14 cellular contexts compared by ENCODE assay signal in genomic region chr20:14717124-14718004, GRCh38.
DNase-seq lines count a peak whose midpoint lies in the region; ATAC-seq and TF ChIP-seq lines count a peak whose summit lies in the region.
"Had no signal": no experiment of that assay in that cellular context is flagged by ENCODE, and none has a peak within 500 bp of the region (broad histone marks: within the 10 kb centered on the region; RNA-seq: fewer than 3 reads in every experiment).

No MANE protein-coding gene starts in this region.

- no peaks in the 10 kb centered on the region for H3K9me3 ChIP-seq in PC-9 (ENCODE audit: insufficient read depth, low read depth)
- H3K9me3 ChIP-seq: BE2C had no signal

- H2AFZ ChIP-seq in PC-9, result no peak overlapping the region

- H3K9me2 ChIP-seq in PC-9 (ENCODE audit: insufficient read depth), result no peaks in the 10 kb centered on the region

- no peaks in the 10 kb centered on the region for H3K4me1 ChIP-seq in PC-9 (replicated peaks; ENCODE audit: insufficient read depth)
- H3K4me1 ChIP-seq: BE2C had no signal

- BruUV-seq in PC-9 (replicated peaks; lab: Mats Ljungman, UMichigan), result no TSS peak

- DNase-seq in GM13976 (ENCODE audit: low spot score), result peak; percentile 6
- DNase-seq in glomerular visceral epithelial cell (ENCODE audit: extremely low spot score), result peak; percentile 13
- no peak for DNase-seq in activated CD4-positive, alpha-beta memory T cell treated with anti-CD3 and anti-CD28 coated beads for 36 hours
- DNase-seq in A172 (ENCODE audit: low spot score), result no peak
- no peak for DNase-seq in PC-9
- DNase-seq: activated CD4-positive, alpha-beta T cell treated with anti-CD3 and anti-CD28 coated beads for 36 hours; BE2C; left cardiac atrium; NCI-H2029; SHP77 had no signal

- no peaks in the 10 kb centered on the region for H3K27me3 Mint-ChIP-seq in activated CD4-positive, alpha-beta memory T cell treated with anti-CD3 and anti-CD28 coated beads for 36 hours
- H3K27me3 Mint-ChIP-seq: activated CD4-positive, alpha-beta T cell treated with anti-CD3 and anti-CD28 coated beads for 36 hours had no signal

- H3K9me3 Mint-ChIP-seq in activated CD4-positive, alpha-beta memory T cell treated with anti-CD3 and anti-CD28 coated beads for 36 hours, result peaks cover 24% of the 10 kb centered on the region

- no peaks in the 10 kb centered on the region for H3K36me3 ChIP-seq in PC-9 (ENCODE audit: low read depth)
- H3K36me3 ChIP-seq: BE2C had no signal

- no peaks in the 10 kb centered on the region for H3K79me2 ChIP-seq in PC-9 (ENCODE audit: low read depth)

- H3K4me1 Mint-ChIP-seq in activated CD4-positive, alpha-beta memory T cell treated with anti-CD3 and anti-CD28 coated beads for 36 hours (ENCODE audit: low read depth), result no peaks in the 10 kb centered on the region
- H3K4me1 Mint-ChIP-seq: activated CD4-positive, alpha-beta T cell treated with anti-CD3 and anti-CD28 coated beads for 36 hours had no signal

- TF ChIP-seq CTCF in GM13976 (IDR thresholded peaks at IDR 0.05; ENCODE audit: borderline replicate concordance, control extremely low read depth, extremely low read depth, insufficient read depth, missing control alignments), result no peak
- TF ChIP-seq CTCF in PC-9 (conservative IDR thresholded peaks at IDR 0.05), result no peak

- intact Hi-C loops in activated CD4-positive, alpha-beta memory T cell treated with anti-CD3 and anti-CD28 coated beads for 36 hours (cut with micrococcal nuclease), result no loop called here
- intact Hi-C loops in PC-9 (cut with micrococcal nuclease; ENCODE audit: unreplicated experiment), result no loop called here

- H3K36me3 Mint-ChIP-seq in activated CD4-positive, alpha-beta memory T cell treated with anti-CD3 and anti-CD28 coated beads for 36 hours, result no peaks in the 10 kb centered on the region

- no peak overlapping the region for H3K4me3 ChIP-seq in PC-9

- ATAC-seq in GM21423 (IDR thresholded peaks at IDR 0.05; ENCODE audit: unreplicated experiment), result peak; percentile 87
- peak; percentile 90 for ATAC-seq in HG03342 (IDR thresholded peaks at IDR 0.05; ENCODE audit: unreplicated experiment)
- ATAC-seq in HG03025 (IDR thresholded peaks at IDR 0.05; ENCODE audit: low FRiP score, unreplicated experiment), result no peak
- ATAC-seq: activated CD4-positive, alpha-beta T cell treated with anti-CD3 and anti-CD28 coated beads for 36 hours; left cardiac atrium had no signal

- H3F3A ChIP-seq in PC-9 (ENCODE audit: insufficient read depth, low read depth), result no peaks in the 10 kb centered on the region

- H3K27ac ChIP-seq in PC-9, result no peak overlapping the region
- H3K27ac ChIP-seq: HL-60 had no signal

- in situ Hi-C loops in GM13976 (cut with MboI; ENCODE audit: low sequenced_read_pairs, unreplicated experiment), result no loop called here

- no peak overlapping the region for H3K4me2 ChIP-seq in PC-9

- H3K27me3 ChIP-seq in PC-9 (ENCODE audit: insufficient read depth, low read depth), result no peaks in the 10 kb centered on the region
- H3K27me3 ChIP-seq: BE2C had no signal

- no peaks in the 10 kb centered on the region for H4K20me1 ChIP-seq in PC-9 (ENCODE audit: insufficient read depth)

- CTCF ChIA-PET in activated CD4-positive, alpha-beta memory T cell treated with anti-CD3 and anti-CD28 coated beads for 36 hours (lab: Charles Lee), result no interaction called here
- CTCF ChIA-PET in PC-9 (lab: Charles Lee), result no interaction called here

- H3K27ac Mint-ChIP-seq in activated CD4-positive, alpha-beta memory T cell treated with anti-CD3 and anti-CD28 coated beads for 36 hours, result no peak overlapping the region
- H3K27ac Mint-ChIP-seq: activated CD4-positive, alpha-beta T cell treated with anti-CD3 and anti-CD28 coated beads for 36 hours had no signal

- H3K4me3 Mint-ChIP-seq in activated CD4-positive, alpha-beta memory T cell treated with anti-CD3 and anti-CD28 coated beads for 36 hours, result no peak overlapping the region
- H3K4me3 Mint-ChIP-seq: activated CD4-positive, alpha-beta T cell treated with anti-CD3 and anti-CD28 coated beads for 36 hours had no signal

- POLR2A ChIA-PET in activated CD4-positive, alpha-beta memory T cell treated with anti-CD3 and anti-CD28 coated beads for 36 hours (lab: Charles Lee), result no interaction called here
- POLR2A ChIA-PET in PC-9 (lab: Charles Lee; ENCODE audit: unreplicated experiment), result no interaction called here

Comparison
In these comparisons a context has a peak if more than half of its experiments do, and no peak if none do; other contexts are left out.
1. DNase-seq: peak in GM13976 (single experiment) and glomerular visceral epithelial cell (single experiment); none in activated CD4-positive, alpha-beta memory T cell treated with anti-CD3 and anti-CD28 coated beads for 36 hours (single experiment), A172 (single experiment) and PC-9 (0 of 2).